In genomic region chr6:144315226-144315980, GRCh38 we compare ENCODE assay signal across 1 cellular context.
TF ChIP-seq lines count a peak whose summit lies in the region.

No MANE protein-coding gene starts in this region.

TF ChIP-seq in HepG2, 621 proteins besides CTCF, POLR2A, EP300 and RAD21 (continued from another document):
- 0 out of 2 replicates have a peak, but pooled peaks have one; percentile 45 for TF ChIP-seq ZNF550 (CRISPR knock-in tag; IDR thresholded peaks at IDR 0.05; ENCODE audit: borderline replicate concordance)
- TF ChIP-seq ZHX2 (IDR thresholded peaks at IDR 0.05; ENCODE audit: low read depth): 0 out of 2 replicates have a peak, but pooled peaks have one; percentile 42
- TF ChIP-seq ZHX2 (CRISPR knock-in tag; IDR thresholded peaks at IDR 0.05; ENCODE audit: borderline replicate concordance): no peak
- no peak for TF ChIP-seq ZNF468 (CRISPR knock-in tag; IDR thresholded peaks at IDR 0.05)
- peak; percentile 43; the same call in 1 of the 2 replicates for TF ChIP-seq NR0B2 (CRISPR knock-in tag; IDR thresholded peaks at IDR 0.05)
- no peak for TF ChIP-seq SOX5 (CRISPR knock-in tag; IDR thresholded peaks at IDR 0.05; ENCODE audit: borderline replicate concordance)
- 0 out of 2 replicates have a peak, but pooled peaks have one; percentile 22 for TF ChIP-seq TAF1 (CRISPR knock-in tag; IDR thresholded peaks at IDR 0.05)
- peak; percentile 68; the same call in 1 of the 2 replicates for TF ChIP-seq ZNF839 (CRISPR knock-in tag; IDR thresholded peaks at IDR 0.05; ENCODE audit: borderline replicate concordance)
- TF ChIP-seq MXD4 (CRISPR knock-in tag; IDR thresholded peaks at IDR 0.05): peak; percentile 53; the same call in 1 of the 2 replicates
- no peak for TF ChIP-seq ZNF484 (CRISPR knock-in tag; IDR thresholded peaks at IDR 0.05; ENCODE audit: borderline replicate concordance, low read depth)
- 0 out of 2 replicates have a peak, but pooled peaks have one; percentile 58 for TF ChIP-seq NRL (CRISPR knock-in tag; IDR thresholded peaks at IDR 0.05; ENCODE audit: borderline replicate concordance)
- no peak for TF ChIP-seq SKI (IDR thresholded peaks at IDR 0.05; ENCODE audit: partially characterized antibody)
TF ChIP-seq in HepG2: peak in this region for 49.
